In genomic region chr2:172330060-172330671, GRCh38 we compare ENCODE assay signal across 22 cellular contexts.
DNase-seq lines count a peak whose midpoint lies in the region; ATAC-seq, FAIRE-seq and TF ChIP-seq lines count a peak whose summit lies in the region.
"Had no signal": no experiment of that assay in that cellular context is flagged by ENCODE, and none has a peak within 500 bp of the region (broad histone marks: within the 10 kb centered on the region; RNA-seq: fewer than 3 reads in every experiment).

No MANE protein-coding gene starts in this region.

- H2AFZ ChIP-seq in hepatocyte, result no peak overlapping the region

- H3K27ac ChIP-seq in hepatocyte (no peak overlapping the region), small intestine (ENCODE audit: low read depth in 1 of 2, low read length in 1 of 2) (peak overlapping the region; percentile 65 to 72)
- no peak overlapping the region for H3K27ac ChIP-seq in CD4-positive, alpha-beta T cell (ENCODE audit: low read depth, low read length)
- H3K27ac ChIP-seq: 22Rv1 had no signal

- H3K27me3 Mint-ChIP-seq in CD4-positive, alpha-beta T cell, result no peaks in the 10 kb centered on the region
- H3K27me3 Mint-ChIP-seq: activated naive CD8-positive, alpha-beta T cell; CD4-positive, alpha-beta memory T cell had no signal

- intact Hi-C loops in CD4-positive, alpha-beta T cell (cut with DNase I, micrococcal nuclease), result no loop called here

- no peaks in the 10 kb centered on the region for H3K9me2 ChIP-seq in hepatocyte (replicated peaks; ENCODE audit: insufficient read depth)

- H3K9me3 Mint-ChIP-seq in CD4-positive, alpha-beta T cell, result no peaks in the 10 kb centered on the region
- H3K9me3 Mint-ChIP-seq: CD4-positive, alpha-beta memory T cell; nephron had no signal

- H3K4me1 Mint-ChIP-seq in CD4-positive, alpha-beta T cell (ENCODE audit: low read depth), result peaks cover 14% of the 10 kb centered on the region

- no peak overlapping the region for H3K4me3 Mint-ChIP-seq in CD4-positive, alpha-beta T cell
- H3K4me3 Mint-ChIP-seq: activated naive CD8-positive, alpha-beta T cell; CD4-positive, alpha-beta memory T cell; nephron had no signal

- ATAC-seq in GM21367 (IDR thresholded peaks at IDR 0.05; ENCODE audit: unreplicated experiment), result no peak
- no peak for ATAC-seq in CD4-positive, alpha-beta T cell (ENCODE audit: poor library complexity)
- ATAC-seq: PC-3 had no signal

- no peaks in the 10 kb centered on the region for H3K36me3 ChIP-seq in hepatocyte (replicated peaks; ENCODE audit: insufficient read depth, low read depth)
- H3K36me3 ChIP-seq in small intestine (ENCODE audit: control insufficient read depth in 2 of 2, insufficient read depth in 2 of 2, low read length in 2 of 2), result no peaks in the 10 kb centered on the region

- FAIRE-seq in small intestine (lab: Jason Lieb, UNC), result no peak
- FAIRE-seq: endometrium, keratinocyte had no signal

- TF ChIP-seq CTCF in hepatocyte (IDR thresholded peaks at IDR 0.05; ENCODE audit: poor library complexity), result no peak
- TF ChIP-seq CTCF in CD4-positive, alpha-beta T cell (IDR thresholded peaks at IDR 0.05), result no peak

- no peak overlapping the region for H3K4me3 ChIP-seq in hepatocyte
- no peak overlapping the region for H3K4me3 ChIP-seq in small intestine (ENCODE audit: low read depth in 1 of 2, low read length in 2 of 2)

- no peaks in the 10 kb centered on the region for H3K27me3 ChIP-seq in hepatocyte
- no peaks in the 10 kb centered on the region for H3K27me3 ChIP-seq in small intestine (ENCODE audit: control insufficient read depth in 2 of 2, insufficient read depth in 2 of 2, low read length in 2 of 2)
- no peaks in the 10 kb centered on the region for H3K27me3 ChIP-seq in CD4-positive, alpha-beta T cell (ENCODE audit: control insufficient read depth, insufficient read depth, low read length)

- 39% methylated on average over 5 of the region's 5 CpGs for WGBS in hepatocyte (ENCODE audit: low lambda C conversion rate, missing lambda C conversion rate)
- 12 to 34% (median 21%) methylated on average over 5 of the region's 5 CpGs for WGBS in small intestine, 3 donors

- no peak overlapping the region for H3K4me2 ChIP-seq in hepatocyte

- POLR2A ChIA-PET in CD4-positive, alpha-beta T cell (lab: Charles Lee), result interaction anchor here (1.4 kb wide), 1 partner anchor 9 kb away, joined by 3 read pairs; no protein-coding TSS in a partner anchor

- DNase-seq in DMS153 (lab: John Stamatoyannopoulos, UW) (peak; percentile 76), DMS153 treated with DMSO at 0.1 percent for 48 hours (lab: John Stamatoyannopoulos, UW; ENCODE audit: unreplicated experiment) (no peak), NCI-H510A treated with DMSO at 0.1 percent for 48 hours (lab: John Stamatoyannopoulos, UW) (peak; percentile 58), hepatocyte (ENCODE audit: low spot score) (peak; percentile 22), small intestine (peak; percentile 96), SKM-1 treated with dmso at 0.1 percent for 144 hours (lab: John Stamatoyannopoulos, UW; ENCODE audit: unreplicated experiment) (no peak)
- no peak for DNase-seq in CD4-positive, alpha-beta T cell
- DNase-seq: activated CD4-positive, CD25-positive, alpha-beta regulatory T cell treated with anti-CD3 and anti-CD28 coated beads, Interleukin-2, amount 50 U/mL, for 72 hours; caudate nucleus; CD4-positive, alpha-beta memory T cell; GF-D8; H7; KBM-7; NCI-H2171 treated with DMSO at 0.1 percent for 48 hours; PC-3; SW 1271 had no signal

- H3K4me1 ChIP-seq in hepatocyte (ENCODE audit: insufficient read depth) (no peaks in the 10 kb centered on the region), small intestine (ENCODE audit: control insufficient read depth in 2 of 2, insufficient read depth in 1 of 2, low read depth in 1 of 2, low read length in 1 of 2) (peaks cover 7% of the 10 kb centered on the region in 2 donors)

- no peaks in the 10 kb centered on the region for H3K79me2 ChIP-seq in hepatocyte

- H3K9me3 ChIP-seq in hepatocyte (ENCODE audit: low read depth) (no peaks in the 10 kb centered on the region), small intestine (ENCODE audit: control insufficient read depth, low read depth) (no peaks in the 10 kb centered on the region)
- no peaks in the 10 kb centered on the region for H3K9me3 ChIP-seq in CD4-positive, alpha-beta T cell (ENCODE audit: control insufficient read depth, low read length)

- H3K36me3 Mint-ChIP-seq in CD4-positive, alpha-beta T cell (ENCODE audit: low read depth), result no peaks in the 10 kb centered on the region
- H3K36me3 Mint-ChIP-seq: activated naive CD8-positive, alpha-beta T cell; CD4-positive, alpha-beta memory T cell had no signal

- CTCF ChIA-PET in CD4-positive, alpha-beta T cell (lab: Charles Lee), result no interaction called here

- no peak overlapping the region for H3K27ac Mint-ChIP-seq in CD4-positive, alpha-beta T cell
- H3K27ac Mint-ChIP-seq: activated naive CD8-positive, alpha-beta T cell; nephron had no signal

- no peaks in the 10 kb centered on the region for H4K20me1 ChIP-seq in hepatocyte (ENCODE audit: insufficient read depth, poor library complexity, severe bottlenecking)

Comparison
In these comparisons a context has a peak if more than half of its experiments do, and no peak if none do; other contexts are left out.
1. DNase-seq: peak in DMS153 (single experiment), NCI-H510A treated with DMSO at 0.1 percent for 48 hours (single experiment), hepatocyte (single experiment) and small intestine (single experiment); none in DMS153 treated with DMSO at 0.1 percent for 48 hours (single experiment), CD4-positive, alpha-beta T cell (0 of 10) and SKM-1 treated with dmso at 0.1 percent for 144 hours (single experiment).
2. H3K27ac ChIP-seq: peak in small intestine (2 of 2); none in hepatocyte (single experiment) and CD4-positive, alpha-beta T cell (single experiment).